Comparison of ENCODE assay signal across 1 cellular context in the genomic region with DNA sequence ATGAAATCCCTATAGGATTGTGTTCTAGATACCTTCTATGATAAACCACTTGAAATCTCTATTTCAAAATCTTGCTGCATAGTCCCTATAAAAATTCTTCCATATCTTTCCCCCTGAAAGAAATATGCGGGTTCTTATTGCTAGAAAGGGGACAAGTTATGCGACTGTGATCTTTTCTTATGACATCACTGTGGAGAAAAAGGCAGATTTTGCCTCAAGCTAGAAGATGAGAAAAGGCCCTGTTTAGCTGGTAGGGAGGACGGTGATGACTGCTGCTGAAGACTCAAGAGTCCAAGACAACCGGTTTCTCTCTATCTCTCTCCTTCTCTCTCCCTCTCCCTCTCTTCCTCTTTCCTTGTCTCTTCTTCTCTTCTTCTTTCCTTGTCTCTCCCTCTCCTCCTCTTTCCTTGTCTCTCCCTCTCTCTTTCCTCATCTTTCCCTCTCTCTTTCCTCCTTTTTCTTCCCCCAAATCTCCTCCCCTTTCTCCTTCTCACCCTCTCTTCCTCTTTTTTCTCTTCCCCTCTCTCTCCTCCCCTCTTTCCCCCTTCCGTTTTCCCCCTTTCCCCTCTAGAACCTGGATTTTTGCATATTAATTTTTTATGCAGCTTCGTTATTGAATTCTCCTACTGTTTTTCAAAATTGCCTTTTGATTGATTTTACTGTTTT.
TF ChIP-seq lines count a peak whose summit lies in the region.

No MANE protein-coding gene starts in this region.

TF ChIP-seq in H1, 55 proteins besides CTCF, POLR2A, EP300 and RAD21:
- no peak for TF ChIP-seq POU5F1 (IDR thresholded peaks at IDR 0.05; ENCODE audit: low read depth, low read length)
- TF ChIP-seq ASH2L (IDR thresholded peaks at IDR 0.05; ENCODE audit: low read length) = no peak
- TF ChIP-seq CHD2 (IDR thresholded peaks at IDR 0.05; ENCODE audit: low read length) = no peak
- TF ChIP-seq RNF2 (IDR thresholded peaks at IDR 0.05; ENCODE audit: borderline replicate concordance, low read depth, low read length, missing control alignments, poor library complexity, severe bottlenecking) = no peak
- TF ChIP-seq CHD1 (IDR thresholded peaks at IDR 0.05; ENCODE audit: low read depth, low read length) = no peak
- TF ChIP-seq TCF12 (IDR thresholded peaks at IDR 0.05; ENCODE audit: low read depth, low read length) = no peak
- TF ChIP-seq SIX5 (IDR thresholded peaks at IDR 0.05; ENCODE audit: low read depth, low read length) = no peak
- no peak for TF ChIP-seq ATF2 (IDR thresholded peaks at IDR 0.05; ENCODE audit: low read length)
- TF ChIP-seq CBX8 (IDR thresholded peaks at IDR 0.05; ENCODE audit: borderline replicate concordance, low read depth, low read length) = no peak
